ENCODE assay signal across 8 cellular contexts in genomic region chr1:27603962-27604578, GRCh38. TPM values are rescaled to one million over a fixed set of nuclear protein-coding genes. Genes with fewer than 3 reads are reported as not detected.
DNase-seq lines count a peak whose midpoint lies in the region; ATAC-seq and TF ChIP-seq lines count a peak whose summit lies in the region.

Gene AHDC1 (minus strand): TSS chr1:27604144. CDS start chr1:27552115, 52,029 bp downstream.

- peak within 1 kb of the TSS; percentile 75 for H3K4me3 ChIP-seq in GM08714 (ENCODE audit: low read length)
- peak within 1 kb of the TSS; percentile 90 for H3K4me3 ChIP-seq in WERI-Rb-1 (ENCODE audit: low read depth, low read length)
- H3K4me3 ChIP-seq in iPS-20b (ENCODE audit: low read length), result peak within 1 kb of the TSS; percentile 81
- H3K4me3 ChIP-seq in skeletal muscle satellite cell (ENCODE audit: low read length), result peak within 1 kb of the TSS; percentile 79

- H3K4me2 ChIP-seq in skeletal muscle satellite cell (ENCODE audit: low read length), result peak within 1 kb of the TSS; percentile 99

- no peak for TF ChIP-seq CTCF in WERI-Rb-1 (IDR thresholded peaks at IDR 0.05; ENCODE audit: low read depth, low read length)

- peak within 1 kb of the TSS; percentile 94 for H3K27ac ChIP-seq in WERI-Rb-1
- no peak within 1 kb of the TSS for H3K27ac ChIP-seq in iPS-20b (ENCODE audit: low read length)

- in situ Hi-C loops in T47D (cut with HindIII; ENCODE audit: low pct_unique_long_range_greater_than_20kb, low sequenced_read_pairs), result no loop called here

- peak; percentile 49 for ATAC-seq in HG02973 (IDR thresholded peaks at IDR 0.05; ENCODE audit: unreplicated experiment)
- ATAC-seq in HG02938 (IDR thresholded peaks at IDR 0.05; ENCODE audit: unreplicated experiment), result no peak

- H3K9ac ChIP-seq in iPS-20b (ENCODE audit: low read depth, low read length), result peak within 1 kb of the TSS; percentile 66; the same call in 1 of the 2 replicates
- peak within 1 kb of the TSS; percentile 86 for H3K9ac ChIP-seq in skeletal muscle satellite cell (ENCODE audit: low read depth, low read length)

- H3K27me3 ChIP-seq in WERI-Rb-1 (ENCODE audit: insufficient read depth, low read depth, severe bottlenecking), result no peaks in the 10 kb centered on the region
- peaks cover 8% of the 10 kb centered on the region for H3K27me3 ChIP-seq in iPS-20b (ENCODE audit: insufficient read depth, low read length)
- no peaks in the 10 kb centered on the region for H3K27me3 ChIP-seq in skeletal muscle satellite cell (ENCODE audit: control insufficient read depth, insufficient read depth, low read length)

- DNase-seq in NCI-H2196 treated with DMSO at 0.1 percent for 48 hours (lab: John Stamatoyannopoulos, UW; ENCODE audit: unreplicated experiment), result peak; percentile 66
- peak; percentile 92 for DNase-seq in WERI-Rb-1
- peak; percentile 79 to 91 for DNase-seq in T47D (ENCODE audit: low read depth in 1 of 2, low spot score in 1 of 2)

- no peaks in the 10 kb centered on the region for H3K9me3 ChIP-seq in WERI-Rb-1 (ENCODE audit: severe bottlenecking)
- H3K9me3 ChIP-seq in iPS-20b (ENCODE audit: insufficient read depth, low read depth, low read length), result no peaks in the 10 kb centered on the region
- H3K9me3 ChIP-seq in skeletal muscle satellite cell (replicated peaks; ENCODE audit: low read length), result no peaks in the 10 kb centered on the region

- H3K36me3 ChIP-seq in WERI-Rb-1 (peaks cover 3% of the 10 kb centered on the region; the same call in 1 of the 2 replicates), iPS-20b (ENCODE audit: insufficient read depth, low read depth, low read length) (no peaks in the 10 kb centered on the region), skeletal muscle satellite cell (ENCODE audit: insufficient read depth, low read length) (no peaks in the 10 kb centered on the region)

- peaks cover 48% of the 10 kb centered on the region for H3K4me1 ChIP-seq in iPS-20b (ENCODE audit: insufficient read depth, low read length)
- peaks cover 34% of the 10 kb centered on the region for H3K4me1 ChIP-seq in skeletal muscle satellite cell (ENCODE audit: control insufficient read depth, insufficient read depth, low read length)

RNA-seq across cellular contexts. Expression of gene AHDC1, which starts in this region (rescaled TPM):
- 11.6 and 11.9 TPM in 2 replicates for total RNA-seq in skeletal muscle satellite cell (2012; rRNA removed)
